In the genomic region with DNA sequence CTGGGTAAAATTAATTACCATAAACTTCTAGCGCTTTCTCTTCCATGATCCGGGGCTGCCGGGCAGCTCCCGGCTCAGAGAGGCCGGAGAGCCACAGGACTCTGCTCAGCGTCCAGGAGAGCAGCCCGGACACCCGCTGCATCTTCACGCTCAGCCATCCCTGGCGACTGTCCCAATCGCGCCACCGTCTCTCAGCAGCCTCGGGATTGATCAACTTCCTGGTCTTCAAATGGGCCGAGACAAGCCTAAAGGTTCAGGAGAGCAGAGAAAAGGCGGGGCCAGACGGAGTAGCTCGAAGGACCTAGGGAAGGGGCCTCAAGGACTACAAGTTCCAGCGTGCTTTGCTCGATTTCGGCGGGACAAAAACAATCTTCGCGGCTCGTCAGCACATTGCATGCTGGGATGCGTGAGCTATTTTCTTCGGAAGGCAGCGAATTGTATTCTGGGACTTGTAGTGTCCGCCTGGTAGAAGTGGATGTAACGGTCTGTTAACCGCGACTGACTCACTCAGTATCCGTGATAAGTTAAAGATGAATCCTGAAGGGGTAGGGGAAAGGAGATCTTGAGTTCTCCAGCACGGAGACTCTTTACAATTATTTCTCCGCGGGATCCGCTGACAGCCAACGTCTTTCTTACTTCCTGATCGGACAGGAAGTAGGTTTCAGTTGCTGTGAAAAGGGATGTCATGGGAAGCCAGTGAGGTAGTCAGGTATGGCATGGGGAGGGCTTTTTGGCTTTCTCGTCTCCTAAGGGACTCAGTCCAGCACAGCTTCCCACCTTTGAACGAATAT, we compare ENCODE assay signal across 8 cellular contexts. TPM values are rescaled to one million over a fixed set of nuclear protein-coding genes. Genes with fewer than 3 reads are reported as not detected.
DNase-seq lines count a peak whose midpoint lies in the region; ATAC-seq and TF ChIP-seq lines count a peak whose summit lies in the region.

A gene with protein sequence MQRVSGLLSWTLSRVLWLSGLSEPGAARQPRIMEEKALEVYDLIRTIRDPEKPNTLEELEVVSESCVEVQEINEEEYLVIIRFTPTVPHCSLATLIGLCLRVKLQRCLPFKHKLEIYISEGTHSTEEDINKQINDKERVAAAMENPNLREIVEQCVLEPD (minus strand): TSS at position 212 of the 791 bp plus-strand sequence. CDS start 70 bp downstream, at position 142.

- H3K9ac ChIP-seq in parathyroid adenoma: peak within 1 kb of the TSS; percentile 46

- peak; percentile 97 for DNase-seq in NCI-H1417 treated with DMSO at 0.1 percent for 48 hours (lab: John Stamatoyannopoulos, UW)
- peak; percentile 98 for DNase-seq in SW480 (ENCODE audit: low spot score)
- peak; percentile 96 to 99 for DNase-seq in cardiac muscle cell (ENCODE audit: low read depth in 1 of 2, low spot score in 1 of 2)
- peak; percentile 87 to 91 for DNase-seq in tibial nerve (ENCODE audit: low spot score in 2 of 2)

- no peak for TF ChIP-seq CTCF in GM12875 (IDR thresholded peaks at IDR 0.05; ENCODE audit: borderline replicate concordance, insufficient read depth, low read depth, low read length)
- TF ChIP-seq CTCF in cardiac muscle cell (IDR thresholded peaks at IDR 0.05; ENCODE audit: low read depth, low read length): no peak
- TF ChIP-seq CTCF in parathyroid adenoma (IDR thresholded peaks at IDR 0.05): no peak
- peak in 1 of 5 experiments; percentile 33 for TF ChIP-seq CTCF in tibial nerve (IDR thresholded peaks at IDR 0.05)

- peak within 1 kb of the TSS; percentile 90 for H2AFZ ChIP-seq in parathyroid adenoma

- TF ChIP-seq POLR2A in tibial nerve (IDR thresholded peaks at IDR 0.05): peak; percentile 9 to 59

- H3K36me3 ChIP-seq in cardiac muscle cell (no peaks in the 10 kb centered on the region), parathyroid adenoma (ENCODE audit: control insufficient read depth, insufficient read depth, low read length) (no peaks in the 10 kb centered on the region), tibial nerve (no peaks in the 10 kb centered on the region)

- peaks cover 11% of the 10 kb centered on the region for H3K79me2 ChIP-seq in parathyroid adenoma

- H3K27me3 ChIP-seq in cardiac muscle cell (no peaks in the 10 kb centered on the region), parathyroid adenoma (ENCODE audit: control insufficient read depth, insufficient read depth, low read length) (no peaks in the 10 kb centered on the region), tibial nerve (no peaks in the 10 kb centered on the region)

- ATAC-seq in HG02763 (IDR thresholded peaks at IDR 0.05; ENCODE audit: unreplicated experiment): peak; percentile 57

- peak within 1 kb of the TSS; percentile 78 for H3K4me3 ChIP-seq in GM12875 (ENCODE audit: low read depth, low read length)
- H3K4me3 ChIP-seq in cardiac muscle cell: peak within 1 kb of the TSS; percentile 54
- peak within 1 kb of the TSS; percentile 77 for H3K4me3 ChIP-seq in parathyroid adenoma (ENCODE audit: low read depth, low read length)
- peak within 1 kb of the TSS; percentile 66 to 73 (median 70) for H3K4me3 ChIP-seq in tibial nerve

- H3K27ac ChIP-seq in adipose tissue (ENCODE audit: low read depth, low read length) (peak within 1 kb of the TSS; percentile 45), cardiac muscle cell (peak within 1 kb of the TSS; percentile 82), parathyroid adenoma (peak within 1 kb of the TSS; percentile 91), tibial nerve (peak within 1 kb of the TSS; percentile 86 to 95 (median 90))

- TF ChIP-seq EP300 in tibial nerve (IDR thresholded peaks at IDR 0.05): peak; percentile 75 to 92

- H3K9me3 ChIP-seq in cardiac muscle cell (ENCODE audit: low read depth) (no peaks in the 10 kb centered on the region), parathyroid adenoma (ENCODE audit: control insufficient read depth, low read length) (no peaks in the 10 kb centered on the region), tibial nerve (no peaks in the 10 kb centered on the region)

- H3K4me1 ChIP-seq in cardiac muscle cell (ENCODE audit: low read depth): peaks cover 31% of the 10 kb centered on the region
- peaks cover 6% of the 10 kb centered on the region for H3K4me1 ChIP-seq in parathyroid adenoma
- peaks cover 0 to 71% (median 45%) of the 10 kb centered on the region in 4 donors for H3K4me1 ChIP-seq in tibial nerve

- peak within 1 kb of the TSS; percentile 68 for H3K4me2 ChIP-seq in parathyroid adenoma (ENCODE audit: low read length)

- 0 to 1% (median 0%) methylated on average over 41 of the region's 41 CpGs for WGBS in adipose tissue, 3 donors
- 0 to 1% methylated on average over 38 to 39 of the region's 41 CpGs for WGBS in tibial nerve, 2 donors

RNA-seq across cellular contexts. Expression of the gene that starts here (rescaled TPM):
- polyA plus RNA-seq in adipose tissue (10 to 100 TPM; 39.2 to 58.8 (median 44.8) TPM), cardiac muscle cell (181 and 187 TPM in 2 replicates)
- total RNA-seq in cardiac muscle cell (115 and 126 TPM in 2 replicates), tibial nerve (10 to 100 TPM; 22.9 to 46.9 (median 32.7) TPM)

Comparison
In these comparisons a context has a peak if more than half of its experiments do, and no peak if none do; other contexts are left out.
1. Peak in every context shown above with its lines: DNase-seq, ATAC-seq, H3K4me3 ChIP-seq and H3K27ac ChIP-seq.